In the genomic region with DNA sequence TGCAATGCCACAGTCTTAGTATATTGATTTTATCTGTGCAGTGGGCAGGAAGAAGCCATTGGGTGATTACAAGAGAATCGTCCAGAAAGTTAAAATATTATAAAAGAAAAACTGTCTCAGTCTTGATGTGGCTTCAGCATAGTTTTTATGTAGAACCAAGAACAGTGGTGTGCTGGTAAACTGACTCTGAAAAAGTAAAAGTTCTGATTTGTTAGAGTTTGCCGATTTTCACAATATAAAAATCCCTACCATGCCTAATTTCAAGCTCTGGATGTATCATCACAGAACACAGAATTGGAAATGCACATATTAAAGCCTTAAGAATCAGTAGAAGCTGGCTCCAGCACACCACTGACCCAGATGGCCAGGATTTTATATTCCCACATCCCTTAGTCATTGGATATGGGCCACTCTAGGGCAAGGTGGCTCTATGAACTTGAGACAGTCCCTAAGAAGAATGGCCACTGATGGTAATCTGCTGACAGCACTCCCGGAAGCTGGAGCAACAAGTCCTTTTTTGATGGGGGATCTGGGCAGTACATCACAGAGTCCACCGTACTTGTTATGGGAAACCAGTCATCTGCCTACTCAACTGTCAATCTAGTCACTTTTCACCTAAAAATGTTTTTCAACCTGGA, we compare ENCODE assay signal across 19 cellular contexts.
"Had no signal": no experiment of that assay in that cellular context is flagged by ENCODE, and none has a peak within 500 bp of the region (broad histone marks: within the 10 kb centered on the region; RNA-seq: fewer than 3 reads in every experiment).

No MANE protein-coding gene starts in this region.

- H3K27ac ChIP-seq: sigmoid colon, stomach, suprapubic skin, tibial nerve had no signal

- DNase-seq: activated CD4-positive, alpha-beta T cell treated with anti-CD3 and anti-CD28 coated beads for 1 hour; activated CD8-positive, alpha-beta memory T cell treated with anti-CD3 and anti-CD28 coated beads for 24 hours; activated T-cell treated with anti-CD3 and anti-CD28 coated beads, Interleukin-2, amount 50 U/mL, for 24 hours; aorta; effector CD8-positive, alpha-beta T cell; foreskin melanocyte; occipital lobe; sigmoid colon had no signal

- H3K4me1 Mint-ChIP-seq: activated T-helper 17 cell treated with anti-CD3 and anti-CD28 coated beads, Interleukin-2, amount 50 U/mL, for 72 hours; immature natural killer cell had no signal

- H3K4me2 ChIP-seq: smooth muscle cell had no signal

- H3K4me1 ChIP-seq: stomach, suprapubic skin, tibial nerve had no signal

- H3K4me3 ChIP-seq: lung, sigmoid colon, smooth muscle cell, stomach, suprapubic skin, tibial nerve had no signal

- H3K4me3 Mint-ChIP-seq: activated T-cell treated with anti-CD3 and anti-CD28 coated beads, Interleukin-2, amount 50 U/mL, for 24 hours; activated T-helper 17 cell treated with anti-CD3 and anti-CD28 coated beads, Interleukin-2, amount 50 U/mL, for 72 hours; brain; immature natural killer cell; naive B cell; stimulated activated memory B cell treated with anti-CD40 and anti-IgM and Interleukin-4, amounts not matched to agents 10 μg/mL and 1 μg/mL and 100 μg/mL, for 72 hours had no signal

- H3K9me3 ChIP-seq: sigmoid colon, stomach, suprapubic skin, tibial nerve had no signal

- H3K36me3 Mint-ChIP-seq: activated naive CD4-positive, alpha-beta T cell treated with anti-CD3 and anti-CD28 coated beads, Interleukin-2, amount 50 U/mL, for 72 hours; brain; immature natural killer cell; naive B cell; stimulated activated memory B cell treated with anti-CD40 and anti-IgM and Interleukin-4, amounts not matched to agents 10 μg/mL and 1 μg/mL and 100 μg/mL, for 72 hours had no signal

- H3K36me3 ChIP-seq: sigmoid colon, stomach, suprapubic skin, tibial nerve had no signal

- H3K27me3 Mint-ChIP-seq: activated T-cell treated with anti-CD3 and anti-CD28 coated beads, Interleukin-2, amount 50 U/mL, for 24 hours; activated T-helper 17 cell treated with anti-CD3 and anti-CD28 coated beads, Interleukin-2, amount 50 U/mL, for 72 hours; stimulated activated memory B cell treated with anti-CD40 and anti-IgM and Interleukin-4, amounts not matched to agents 10 μg/mL and 1 μg/mL and 100 μg/mL, for 72 hours had no signal

- H3K9me3 Mint-ChIP-seq: activated naive CD4-positive, alpha-beta T cell treated with anti-CD3 and anti-CD28 coated beads, Interleukin-2, amount 50 U/mL, for 72 hours; activated T-cell treated with anti-CD3 and anti-CD28 coated beads, Interleukin-2, amount 50 U/mL, for 24 hours; activated T-helper 17 cell treated with anti-CD3 and anti-CD28 coated beads, Interleukin-2, amount 50 U/mL, for 72 hours; brain; immature natural killer cell; naive B cell; stimulated activated memory B cell treated with anti-CD40 and anti-IgM and Interleukin-4, amounts not matched to agents 10 μg/mL and 1 μg/mL and 100 μg/mL, for 72 hours had no signal

- H3K27me3 ChIP-seq: sigmoid colon, stomach, suprapubic skin, tibial nerve had no signal

- H3K27ac Mint-ChIP-seq: activated naive CD4-positive, alpha-beta T cell treated with anti-CD3 and anti-CD28 coated beads, Interleukin-2, amount 50 U/mL, for 72 hours; activated T-cell treated with anti-CD3 and anti-CD28 coated beads, Interleukin-2, amount 50 U/mL, for 24 hours; activated T-helper 17 cell treated with anti-CD3 and anti-CD28 coated beads, Interleukin-2, amount 50 U/mL, for 72 hours; immature natural killer cell; stimulated activated memory B cell treated with anti-CD40 and anti-IgM and Interleukin-4, amounts not matched to agents 10 μg/mL and 1 μg/mL and 100 μg/mL, for 72 hours had no signal
